1 cellular context compared by ENCODE assay signal in the genomic region with DNA sequence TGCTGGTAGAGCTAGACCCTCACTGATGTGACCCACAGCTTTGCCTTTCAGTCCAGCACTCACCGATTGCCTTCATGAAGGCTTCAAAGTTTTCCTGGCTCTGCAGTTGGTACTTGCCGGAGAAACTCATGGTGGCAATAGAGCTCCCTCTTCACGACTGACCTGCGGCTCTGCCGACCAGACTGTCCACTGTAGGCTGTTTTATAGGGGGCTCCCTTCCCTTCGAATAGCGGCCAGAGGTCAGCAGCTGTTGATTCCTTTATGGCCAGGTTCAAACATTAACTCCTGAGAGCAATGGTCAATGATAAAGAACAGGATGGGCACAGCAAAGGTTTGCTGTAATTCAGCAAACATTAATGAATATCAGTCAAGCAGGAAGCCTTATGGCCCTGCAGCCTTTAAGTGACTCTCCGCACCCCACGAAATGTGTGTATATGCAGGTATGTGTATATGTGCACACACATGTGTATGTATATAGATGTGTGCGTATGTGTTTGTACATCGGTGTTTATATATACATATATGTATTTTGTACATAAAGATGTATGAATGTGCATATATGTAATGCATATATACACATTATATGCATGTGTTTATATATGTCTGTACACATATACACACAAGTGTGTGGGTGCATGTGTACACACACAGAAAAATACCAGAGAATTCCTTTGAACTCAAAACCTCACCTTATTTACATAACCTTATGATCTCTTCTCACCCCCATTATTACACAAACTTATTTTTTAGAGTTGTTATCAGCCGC.
A peak's percentile ranks its signal among the peaks of the same experiment; 100 is the strongest.
TF ChIP-seq lines count a peak whose summit lies in the region.

Gene FABP1, minus strand, starts transcription at position 175 of the 766 bp plus-strand sequence. Its CDS starts 45 bp downstream, at position 130.

TF ChIP-seq in HepG2, 621 proteins besides CTCF, POLR2A, EP300 and RAD21 (continued from another document and continues in another):
- 0 out of 2 replicates have a peak, but pooled peaks have one; percentile 14 for TF ChIP-seq AKNA (CRISPR knock-in tag; IDR thresholded peaks at IDR 0.05; ENCODE audit: borderline replicate concordance)
- TF ChIP-seq ZNF460 (CRISPR knock-in tag; IDR thresholded peaks at IDR 0.05; ENCODE audit: borderline replicate concordance): no peak; the same call in 1 of the 2 replicates
- TF ChIP-seq NCOR1 (IDR thresholded peaks at IDR 0.05; ENCODE audit: borderline replicate concordance, low read length): peak; percentile 95; the same call in 1 of the 2 replicates
- TF ChIP-seq NFIB (CRISPR knock-in tag; IDR thresholded peaks at IDR 0.05; ENCODE audit: borderline replicate concordance): no peak
- peak; percentile 86 for TF ChIP-seq PITX1 (CRISPR knock-in tag; IDR thresholded peaks at IDR 0.05)
- peak; percentile 73; the same call in 1 of the 2 replicates for TF ChIP-seq HBP1 (CRISPR knock-in tag; IDR thresholded peaks at IDR 0.05; ENCODE audit: low read depth)
- TF ChIP-seq CENPBD1 (CRISPR knock-in tag; IDR thresholded peaks at IDR 0.05; ENCODE audit: borderline replicate concordance, low read depth): 0 out of 2 replicates have a peak, but pooled peaks have one; percentile 78
- no peak for TF ChIP-seq CREB1 (IDR thresholded peaks at IDR 0.05)
- TF ChIP-seq CREB1 (CRISPR knock-in tag; IDR thresholded peaks at IDR 0.05): peak; percentile 83
- TF ChIP-seq MYNN (CRISPR knock-in tag; IDR thresholded peaks at IDR 0.05; ENCODE audit: low read depth): no peak; the same call in 1 of the 2 replicates
- TF ChIP-seq ZNF136 (CRISPR knock-in tag; IDR thresholded peaks at IDR 0.05; ENCODE audit: low read depth): 0 out of 2 replicates have a peak, but pooled peaks have one; percentile 21
- peak; percentile 99; the same call in 1 of the 2 replicates for TF ChIP-seq ZNF580 (CRISPR knock-in tag; IDR thresholded peaks at IDR 0.05; ENCODE audit: borderline replicate concordance, low read depth)
- TF ChIP-seq MAZ (IDR thresholded peaks at IDR 0.05; ENCODE audit: borderline replicate concordance, low read depth, low read length): no peak
- TF ChIP-seq MAZ (CRISPR knock-in tag; IDR thresholded peaks at IDR 0.05; ENCODE audit: low read depth): no peak
- peak; percentile 81; the same call in 1 of the 2 replicates for TF ChIP-seq REPIN1 (CRISPR knock-in tag; IDR thresholded peaks at IDR 0.05; ENCODE audit: borderline replicate concordance, low read depth)
- TF ChIP-seq ZNF18 (CRISPR knock-in tag; IDR thresholded peaks at IDR 0.05; ENCODE audit: insufficient replicate concordance): peak; percentile 62
- no peak for TF ChIP-seq CHD2 (IDR thresholded peaks at IDR 0.05; ENCODE audit: low read depth, low read length)
- TF ChIP-seq ZNF343 (CRISPR knock-in tag; IDR thresholded peaks at IDR 0.05): no peak
- no peak; the same call in 1 of the 2 replicates for TF ChIP-seq MLXIP (CRISPR knock-in tag; IDR thresholded peaks at IDR 0.05; ENCODE audit: borderline replicate concordance)
- TF ChIP-seq ZFP37 (CRISPR knock-in tag; IDR thresholded peaks at IDR 0.05; ENCODE audit: borderline replicate concordance): 0 out of 2 replicates have a peak, but pooled peaks have one; percentile 29
- peak; percentile 85 for TF ChIP-seq POGK (CRISPR knock-in tag; conservative IDR thresholded peaks at IDR 0.05)
- TF ChIP-seq KMT2A (CRISPR knock-in tag; IDR thresholded peaks at IDR 0.05): peak; percentile 75
- TF ChIP-seq TARDBP (CRISPR knock-in tag; IDR thresholded peaks at IDR 0.05): peak; percentile 89
- peak; percentile 40 for TF ChIP-seq NFYC (CRISPR knock-in tag; IDR thresholded peaks at IDR 0.05)
- peak; percentile 59; the same call in 1 of the 2 replicates for TF ChIP-seq BRCA1 (CRISPR knock-in tag; IDR thresholded peaks at IDR 0.05)
- peak; percentile 7; the same call in 1 of the 2 replicates for TF ChIP-seq ZNF644 (CRISPR knock-in tag; IDR thresholded peaks at IDR 0.05; ENCODE audit: low read depth)
- no peak for TF ChIP-seq ZNF382 (CRISPR knock-in tag; IDR thresholded peaks at IDR 0.05; ENCODE audit: borderline replicate concordance)
- TF ChIP-seq MNT (IDR thresholded peaks at IDR 0.05): 0 out of 2 replicates have a peak, but pooled peaks have one; percentile 3
- TF ChIP-seq ZNF639 (CRISPR knock-in tag; conservative IDR thresholded peaks at IDR 0.05): no peak
- peak; percentile 84 for TF ChIP-seq ZNF883 (CRISPR knock-in tag; IDR thresholded peaks at IDR 0.05; ENCODE audit: not compliant biosample characterization)
- TF ChIP-seq CC2D1A (CRISPR knock-in tag; IDR thresholded peaks at IDR 0.05): 0 out of 2 replicates have a peak, but pooled peaks have one; percentile 19
- peak; percentile 60; the same call in 1 of the 2 replicates for TF ChIP-seq TOE1 (CRISPR knock-in tag; IDR thresholded peaks at IDR 0.05)
- TF ChIP-seq ZNF10 (CRISPR knock-in tag; IDR thresholded peaks at IDR 0.05; ENCODE audit: borderline replicate concordance, low read depth): peak; percentile 78; the same call in 1 of the 2 replicates
- TF ChIP-seq ZNF263 (CRISPR knock-in tag; IDR thresholded peaks at IDR 0.05): peak; percentile 59
